In genomic region chr3:139629033-139629432, GRCh38 we compare ENCODE assay signal across 9 cellular contexts. TPM values are rescaled to one million over a fixed set of nuclear protein-coding genes. Genes with fewer than 3 reads are reported as not detected.
DNase-seq lines count a peak whose midpoint lies in the region; ATAC-seq, FAIRE-seq and TF ChIP-seq lines count a peak whose summit lies in the region.
"Had no signal": no experiment of that assay in that cellular context is flagged by ENCODE, and none has a peak within 500 bp of the region (broad histone marks: within the 10 kb centered on the region; RNA-seq: fewer than 3 reads in every experiment).

No MANE protein-coding gene starts in this region.

- TF ChIP-seq RAD21 in liver (IDR thresholded peaks at IDR 0.05), result peak in 1 of 2 donors; percentile 48

- 74% methylated on average over 3 of the region's 3 CpGs for WGBS in liver

- no peaks in the 10 kb centered on the region for H3K27me3 ChIP-seq in liver (ENCODE audit: control insufficient read depth in 4 of 4, insufficient read depth in 4 of 4, low read length in 3 of 4)

- H3K36me3 ChIP-seq in liver (ENCODE audit: control insufficient read depth in 4 of 4, insufficient read depth in 3 of 4, low read depth in 1 of 4, low read length in 3 of 4) (peaks cover 0 to 2% (median 0%) of the 10 kb centered on the region in 4 donors), kidney (ENCODE audit: control insufficient read depth in 1 of 2, insufficient read depth in 2 of 2, low read length in 2 of 2) (no peaks in the 10 kb centered on the region)

- FAIRE-seq in kidney (lab: Jason Lieb, UNC), result no peak
- FAIRE-seq: astrocyte had no signal

- no peak overlapping the region for H3K27ac ChIP-seq in liver (ENCODE audit: low read depth in 1 of 2, low read length in 2 of 2)
- no peak overlapping the region for H3K27ac ChIP-seq in kidney (ENCODE audit: low read depth in 2 of 2, low read length in 2 of 2)

- peak; percentile 61 for ATAC-seq in HG03039 (IDR thresholded peaks at IDR 0.05; ENCODE audit: unreplicated experiment)

- TF ChIP-seq CTCF in liver (IDR thresholded peaks at IDR 0.05; ENCODE audit: low read depth, low read length, missing input control) (peak; percentile 7), kidney (IDR thresholded peaks at IDR 0.05; ENCODE audit: borderline replicate concordance, extremely low read depth, insufficient read depth) (no peak)

- H3K4me3 ChIP-seq in liver (ENCODE audit: low read depth in 1 of 3, low read length in 3 of 3) (no peak overlapping the region), kidney (ENCODE audit: low read length in 2 of 2) (no peak overlapping the region)

- H3K4me1 ChIP-seq in liver (ENCODE audit: control insufficient read depth in 4 of 4, insufficient read depth in 4 of 4, low read length in 3 of 4), result no peaks in the 10 kb centered on the region
- H3K4me1 ChIP-seq in kidney (ENCODE audit: control insufficient read depth in 1 of 2, insufficient read depth in 1 of 2, low read depth in 1 of 2, low read length in 2 of 2), result no peaks in the 10 kb centered on the region

- peak; percentile 11 for DNase-seq in stimulated activated CD4-positive, alpha-beta T cell treated with anti-CD3 and anti-CD28 coated beads, Interleukin-15, amount 100 ng/mL, for 24 hours
- DNase-seq in stimulated activated CD4-positive, alpha-beta T cell treated with anti-CD3 and anti-CD28 coated beads, Interleukin-2, amount 100 ng/mL, for 48 hours, result no peak
- DNase-seq in SW 1271 (lab: John Stamatoyannopoulos, UW) (peak; percentile 5), kidney (no peak)
- no peak for DNase-seq in activated CD4-positive, CD25-positive, alpha-beta regulatory T cell (lab: John Stamatoyannopoulos, UW)
- DNase-seq in activated CD8-positive, alpha-beta memory T cell treated with anti-CD3 and anti-CD28 coated beads for 24 hours, result no peak

- no peak overlapping the region for H3K9ac ChIP-seq in liver (ENCODE audit: low read depth in 1 of 2, low read length in 2 of 2)
- no peak overlapping the region for H3K9ac ChIP-seq in kidney (ENCODE audit: low read length in 2 of 2)

- H3K9me3 ChIP-seq in liver (ENCODE audit: control insufficient read depth in 4 of 4, low read length in 3 of 4) (no peaks in the 10 kb centered on the region), kidney (ENCODE audit: control insufficient read depth in 1 of 2, low read length in 2 of 2) (no peaks in the 10 kb centered on the region)

- intact Hi-C loops in kidney (cut with DNase I), result no loop called here

TF ChIP-seq in liver, 16 proteins besides CTCF, POLR2A, EP300 and RAD21:
- no peak for TF ChIP-seq GABPA (IDR thresholded peaks at IDR 0.05 in 1 of 2, conservative IDR thresholded peaks at IDR 0.05 in 1 of 2)
- TF ChIP-seq YY1 (IDR thresholded peaks at IDR 0.05), result no peak
- no peak for TF ChIP-seq RXRA (IDR thresholded peaks at IDR 0.05)
- no peak for TF ChIP-seq HNF4A (conservative IDR thresholded peaks at IDR 0.05)
- TF ChIP-seq NR2F2 (IDR thresholded peaks at IDR 0.05), result no peak
- no peak for TF ChIP-seq MAX (IDR thresholded peaks at IDR 0.05)
- no peak for TF ChIP-seq SP1 (IDR thresholded peaks at IDR 0.05)
- no peak for TF ChIP-seq JUND (IDR thresholded peaks at IDR 0.05)
- no peak for TF ChIP-seq HNF4G (IDR thresholded peaks at IDR 0.05)
- TF ChIP-seq EGR1 (IDR thresholded peaks at IDR 0.05; ENCODE audit: low read depth in 2 of 2), result no peak
- no peak for TF ChIP-seq ATF3 (IDR thresholded peaks at IDR 0.05)
- TF ChIP-seq FOXA1 (IDR thresholded peaks at IDR 0.05), result no peak
- no peak for TF ChIP-seq ZBTB33 (IDR thresholded peaks at IDR 0.05)
- TF ChIP-seq FOXA2 (IDR thresholded peaks at IDR 0.05), result no peak
- TF ChIP-seq REST (IDR thresholded peaks at IDR 0.05), result no peak
- TF ChIP-seq TAF1 (conservative IDR thresholded peaks at IDR 0.05), result no peak

RNA-seq across cellular contexts. Expression of gene NMNAT3, which starts 48.7 kb away (rescaled TPM):
- total RNA-seq in liver, result 10 to 100 TPM in 1 of 2 donors, 1 to 10 TPM in 1; 3.5 to 19.7 TPM
- 1 to 10 TPM; 1.9 to 2.3 TPM for polyA plus RNA-seq in liver
- total RNA-seq in kidney, result 6.4 TPM
- 13.8 TPM for polyA plus RNA-seq in kidney (ENCODE audit: insufficient read depth, low read depth, low replicate concordance)

Comparison
In these comparisons a context has a peak if more than half of its experiments do, and no peak if none do; other contexts are left out.
1. DNase-seq: peak in stimulated activated CD4-positive, alpha-beta T cell treated with anti-CD3 and anti-CD28 coated beads, Interleukin-15, amount 100 ng/mL, for 24 hours (single experiment) and SW 1271 (2 of 2); none in stimulated activated CD4-positive, alpha-beta T cell treated with anti-CD3 and anti-CD28 coated beads, Interleukin-2, amount 100 ng/mL, for 48 hours (0 of 2), activated CD4-positive, CD25-positive, alpha-beta regulatory T cell (0 of 4), kidney (single experiment) and activated CD8-positive, alpha-beta memory T cell treated with anti-CD3 and anti-CD28 coated beads for 24 hours (single experiment).